13 cellular contexts compared by ENCODE assay signal in the genomic region with DNA sequence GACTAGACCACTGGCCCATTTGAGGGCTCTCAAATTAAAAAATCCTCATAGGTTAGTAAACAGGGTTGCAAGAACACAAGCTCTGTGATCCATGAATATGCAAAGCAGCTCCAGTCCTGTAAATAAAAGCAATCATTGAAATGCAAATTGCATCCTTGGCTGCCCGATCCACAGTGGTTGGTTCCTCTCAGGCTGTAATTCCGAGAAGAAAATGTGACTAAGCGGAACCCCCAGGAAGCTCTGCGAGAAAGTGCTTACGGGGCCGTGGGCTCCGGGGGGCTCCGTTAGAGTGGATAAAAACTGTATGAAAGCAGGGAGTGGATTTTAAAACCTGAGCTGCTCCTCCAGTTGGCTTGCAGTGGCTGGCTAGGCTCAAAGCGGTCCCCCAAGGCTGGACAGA. TPM values are rescaled to one million over a fixed set of nuclear protein-coding genes. Genes with fewer than 3 reads are reported as not detected.
DNase-seq lines count a peak whose midpoint lies in the region; ATAC-seq, FAIRE-seq and TF ChIP-seq lines count a peak whose summit lies in the region.
"Had no signal": no experiment of that assay in that cellular context is flagged by ENCODE, and none has a peak within 500 bp of the region (broad histone marks: within the 10 kb centered on the region; RNA-seq: fewer than 3 reads in every experiment).

No MANE protein-coding gene starts in this region.

- H3K4me2 ChIP-seq in parathyroid adenoma (ENCODE audit: low read length) (no peak overlapping the region), HepG2 (ENCODE audit: low read depth, low read length) (no peak overlapping the region)

- POLR2A ChIA-PET in WTC11 (lab: Charles Lee) = interaction anchor here (0.9 to 1.7 kb wide), 8 partner anchors 20 to 326 kb away, joined by 3 to 14 read pairs (median 4); a partner anchor contains a TSS
- POLR2A ChIA-PET in HepG2 (lab: Yijun Ruan, JAX) = no interaction called here

- H4K20me1 ChIP-seq in HepG2 (ENCODE audit: insufficient read depth, low read length) = no peaks in the 10 kb centered on the region; the same call in 1 of the 2 replicates

- no TSS peak for BruUV-seq in HepG2 (replicated peaks; lab: Mats Ljungman, UMichigan)

- peaks cover 64% of the 10 kb centered on the region for H3K4me1 Mint-ChIP-seq in WTC11

- TF ChIP-seq POLR2A in HepG2 (IDR thresholded peaks at IDR 0.05; ENCODE audit: insufficient read depth in 1 of 2, low read depth in 2 of 2, low read length in 2 of 2) = no peak

- no peak for FAIRE-seq in HepG2 (lab: Jason Lieb, UNC)
- FAIRE-seq: keratinocyte had no signal

- intact Hi-C loops in HepG2 (cut with micrococcal nuclease; ENCODE audit: unreplicated experiment) = loop anchor here (5.0 kb wide), 1 partner anchor 180 kb away; no protein-coding TSS in a partner anchor

- in situ Hi-C loops in GM13976 (cut with MboI; ENCODE audit: low sequenced_read_pairs, unreplicated experiment) = loop anchor here (10.0 kb wide), 1 partner anchor 297 kb away; no protein-coding TSS in a partner anchor
- in situ Hi-C loops in HepG2 (cut with HindIII; ENCODE audit: extremely low pct_ligation_motif_present, low pct_unique_long_range_greater_than_20kb) = no loop called here

- TF ChIP-seq CTCF in WTC11 (IDR thresholded peaks at IDR 0.05) (no peak), parathyroid adenoma (IDR thresholded peaks at IDR 0.05) (no peak), BE2C (IDR thresholded peaks at IDR 0.05; ENCODE audit: low read depth, low read length) (no peak), GM13976 (IDR thresholded peaks at IDR 0.05; ENCODE audit: borderline replicate concordance, control extremely low read depth, extremely low read depth, insufficient read depth, missing control alignments) (no peak), HepG2 (CRISPR knock-in tag; IDR thresholded peaks at IDR 0.05) (no peak)

- peaks cover 19% of the 10 kb centered on the region for H3K27me3 Mint-ChIP-seq in WTC11 (ENCODE audit: low read depth)

- ATAC-seq in WTC11 = peak; percentile 24
- ATAC-seq in HepG2 = no peak
- ATAC-seq: Panc1 had no signal

- H3K9ac ChIP-seq in parathyroid adenoma (no peak overlapping the region), HepG2 (ENCODE audit: insufficient read depth, low read depth, low read length) (no peak overlapping the region)

- peaks cover 14% of the 10 kb centered on the region for H3K4me1 ChIP-seq in iPS DF 6.9 (ENCODE audit: control insufficient read depth, insufficient read depth, low read length)
- peaks cover 1% of the 10 kb centered on the region for H3K4me1 ChIP-seq in parathyroid adenoma
- H3K4me1 ChIP-seq in BE2C = no peaks in the 10 kb centered on the region; the same call in 1 of the 2 replicates
- H3K4me1 ChIP-seq in HepG2 (ENCODE audit: insufficient read depth, low read length) = peaks cover 25% of the 10 kb centered on the region
- H3K4me1 ChIP-seq: prostate gland had no signal

- H3K79me2 ChIP-seq in parathyroid adenoma (peaks cover 49% of the 10 kb centered on the region), HepG2 (ENCODE audit: insufficient read depth, low read length) (no peaks in the 10 kb centered on the region)

- H3K9me3 Mint-ChIP-seq in WTC11 = no peaks in the 10 kb centered on the region

- H3K36me3 ChIP-seq in iPS DF 6.9 (ENCODE audit: control insufficient read depth, insufficient read depth, low read length) = 0 out of 2 replicates have a peak, but pooled peaks cover 6% of the 10 kb centered on the region
- no peaks in the 10 kb centered on the region for H3K36me3 ChIP-seq in parathyroid adenoma (ENCODE audit: control insufficient read depth, insufficient read depth, low read length)
- H3K36me3 ChIP-seq in BE2C = no peaks in the 10 kb centered on the region
- no peaks in the 10 kb centered on the region for H3K36me3 ChIP-seq in HepG2 (replicated peaks in 1 of 2; ENCODE audit: control insufficient read depth in 1 of 2, insufficient read depth in 2 of 2, low read length in 2 of 2)
- H3K36me3 ChIP-seq: prostate gland, tibial artery had no signal

- CTCF ChIA-PET in WTC11 (lab: Charles Lee) (interaction anchor here (0.7 to 1.8 kb wide), 15 partner anchors 14 to 501 kb away, joined by 3 to 9 read pairs (median 4); a partner anchor contains a TSS), HepG2 (lab: Yijun Ruan, JAX; ENCODE audit: low intra/inter-chr PET ratio, low total read pairs) (no interaction called here)

- DNase-seq in Ammon's horn (ENCODE audit: low spot score) = peak; percentile 85
- peak; percentile 48 for DNase-seq in WTC11 (ENCODE audit: low spot score)
- DNase-seq in iPS DF 6.9 (ENCODE audit: low read depth, low spot score) = no peak
- DNase-seq in NCI-H2029 (lab: John Stamatoyannopoulos, UW) = no peak
- DNase-seq in BE2C = no peak
- no peak for DNase-seq in GM13976 (ENCODE audit: low spot score)
- no peak for DNase-seq in HepG2 (ENCODE audit: low spot score)
- DNase-seq: activated CD8-positive, alpha-beta memory T cell treated with anti-CD3 and anti-CD28 coated beads, Interleukin-2, amount 50 U/mL, for 4 hours; tibial artery had no signal

- H2AFZ ChIP-seq in parathyroid adenoma (no peak overlapping the region), HepG2 (ENCODE audit: low read length) (no peak overlapping the region)

- H3K4me3 ChIP-seq in iPS DF 6.9 (ENCODE audit: low read length) (peak overlapping the region; percentile 21; the same call in 1 of the 2 replicates), parathyroid adenoma (ENCODE audit: low read depth, low read length) (no peak overlapping the region), BE2C (ENCODE audit: low read depth, low read length) (no peak overlapping the region), HepG2 (replicated peaks in 1 of 3; ENCODE audit: insufficient read depth in 1 of 3, low read depth in 2 of 3, low read length in 3 of 3) (no peak overlapping the region)

- no peak for TF ChIP-seq RAD21 in HepG2 (CRISPR knock-in tag; IDR thresholded peaks at IDR 0.05)

- H3K4me3 Mint-ChIP-seq in WTC11 = peak overlapping the region; percentile 81

- no CpG with 5 or more reads among the region's 9 CpGs for WGBS in iPS DF 6.9 (ENCODE audit: insufficient coverage, insufficient read length)
- 67% methylated on average over 9 of the region's 9 CpGs for WGBS in HepG2 (ENCODE audit: low lambda C conversion rate)

- TF ChIP-seq EP300 in HepG2 (IDR thresholded peaks at IDR 0.05; ENCODE audit: low read depth in 2 of 2, low read length in 2 of 2) (no peak), HepG2 (CRISPR knock-in tag; IDR thresholded peaks at IDR 0.05; ENCODE audit: borderline replicate concordance) (no peak)

- H3K27ac ChIP-seq in iPS DF 6.9 (ENCODE audit: low read length) (peak overlapping the region; percentile 11), parathyroid adenoma (peak overlapping the region; percentile 20), HepG2 (ENCODE audit: extremely low read length, insufficient read depth, low read length) (no peak overlapping the region)
- H3K27ac ChIP-seq: tibial artery had no signal

- H3K9me3 ChIP-seq in iPS DF 6.9 (ENCODE audit: control insufficient read depth, insufficient read depth, low read length) = no peaks in the 10 kb centered on the region
- H3K9me3 ChIP-seq in parathyroid adenoma (ENCODE audit: control insufficient read depth, low read length) = no peaks in the 10 kb centered on the region
- no peaks in the 10 kb centered on the region for H3K9me3 ChIP-seq in BE2C
- no peaks in the 10 kb centered on the region for H3K9me3 ChIP-seq in HepG2 (ENCODE audit: low read length)
- H3K9me3 ChIP-seq: prostate gland, tibial artery had no signal

- H3K27ac Mint-ChIP-seq in WTC11 = peak overlapping the region; percentile 97

- H3K27me3 ChIP-seq in iPS DF 6.9 (ENCODE audit: control insufficient read depth, insufficient read depth, low read length) = no peaks in the 10 kb centered on the region
- H3K27me3 ChIP-seq in parathyroid adenoma (ENCODE audit: control insufficient read depth, insufficient read depth, low read length) = no peaks in the 10 kb centered on the region
- peaks cover 8% of the 10 kb centered on the region for H3K27me3 ChIP-seq in BE2C
- H3K27me3 ChIP-seq in HepG2 (ENCODE audit: control insufficient read depth in 1 of 2, insufficient read depth in 2 of 2, low read length in 2 of 2) = peaks cover 11 to 36% of the 10 kb centered on the region in 2 experiments

- H3K36me3 Mint-ChIP-seq in WTC11 = peaks cover 17% of the 10 kb centered on the region

TF ChIP-seq in WTC11, 78 proteins besides CTCF, POLR2A, EP300 and RAD21 (continues in another document):
- TF ChIP-seq TEAD1 (CRISPR knock-in tag; IDR thresholded peaks at IDR 0.05) = peak; percentile 56; the same call in 1 of the 2 replicates

TF ChIP-seq in HepG2, 621 proteins besides CTCF, POLR2A, EP300 and RAD21:
- TF ChIP-seq FOXK1 (CRISPR knock-in tag; IDR thresholded peaks at IDR 0.05; ENCODE audit: borderline replicate concordance, low read depth) (no peak), CAMTA2 (CRISPR knock-in tag; IDR thresholded peaks at IDR 0.05; ENCODE audit: borderline replicate concordance) (no peak), HOXD1 (CRISPR knock-in tag; IDR thresholded peaks at IDR 0.05) (no peak), SRY (CRISPR knock-in tag; IDR thresholded peaks at IDR 0.05) (no peak), U2AF2 (IDR thresholded peaks at IDR 0.05; ENCODE audit: low read depth, low read length) (no peak)

RNA-seq across cellular contexts. Expression of a gene that starts 2.5 kb away (rescaled TPM):
- total RNA-seq in WTC11 (2021) (104 to 107 TPM (median 105 TPM) in 3 replicates), HepG2 (2016; rRNA removed; fragmentation: Illumina TruSeq; extraction: Trizol) (0.24 and 0.53 TPM in 2 replicates)
- 0.48 TPM for polyA plus RNA-seq in BE2C (2012; ENCODE audit: insufficient read depth, insufficient read length, low read depth)
- total RNA-seq in HepG2 (2016; cell fraction: cytosol; rRNA removed; fragmentation: Illumina TruSeq; extraction: Trizol; ENCODE audit: low read depth) = not detected in 2 replicates
- 0.16 and 0.37 TPM in 2 replicates for total RNA-seq in HepG2 (2016; cell fraction: insoluble cytoplasmic fraction; rRNA removed; fragmentation: Illumina TruSeq; extraction: Trizol)
- 0.10 and 0.15 TPM in 2 replicates for total RNA-seq in HepG2 (2016; cell fraction: membrane; rRNA removed; fragmentation: Illumina TruSeq; extraction: Trizol)
- total RNA-seq in HepG2 (2016; cell fraction: nucleus; rRNA removed; fragmentation: Illumina TruSeq; extraction: Trizol) = 0.19 and 0.25 TPM in 2 replicates
- 0.46 and 0.52 TPM in 2 replicates for polyA plus RNA-seq in HepG2 (2011; rRNA removed)
- 0.58 and 0.77 TPM in 2 replicates for polyA plus RNA-seq in HepG2 (2011; cell fraction: cytosol; rRNA removed)
- polyA plus RNA-seq in HepG2 (2011; cell fraction: nucleus; rRNA removed) = 0.24 and 0.72 TPM in 2 replicates
- polyA plus RNA-seq in HepG2 (2012) = 0.30 and 0.51 TPM in 2 replicates
- polyA plus RNA-seq in HepG2 (2016; cell fraction: cytosol; fragmentation: Illumina TruSeq; extraction: Trizol; ENCODE audit: low read depth) = 0.07 and 0.14 TPM in 2 replicates
- polyA plus RNA-seq in HepG2 (2016; cell fraction: insoluble cytoplasmic fraction; fragmentation: Illumina TruSeq; extraction: Trizol; ENCODE audit: low read depth) = 0.40 and 0.56 TPM in 2 replicates
- 0.20 and 0.35 TPM in 2 replicates for polyA plus RNA-seq in HepG2 (2016; cell fraction: membrane; fragmentation: Illumina TruSeq; extraction: Trizol; ENCODE audit: low read depth)
- 1.8 and 2.0 TPM in 2 replicates for polyA plus RNA-seq in HepG2 (2016; cell fraction: nucleus; fragmentation: Illumina TruSeq; extraction: Trizol; ENCODE audit: insufficient read depth, low read depth)
- polyA minus RNA-seq in HepG2 (2011; rRNA and poly(A)+ RNA removed; ENCODE audit: low replicate concordance) = 0.96 and 1.9 TPM in 2 replicates
- polyA minus RNA-seq in HepG2 (2011; cell fraction: cytosol; rRNA and poly(A)+ RNA removed) = 0.44 and 0.59 TPM in 2 replicates
- polyA minus RNA-seq in HepG2 (2011; cell fraction: nucleus; rRNA and poly(A)+ RNA removed) = 0.26 and 0.75 TPM in 2 replicates

Comparison
In these comparisons a context has a peak if more than half of its experiments do, and no peak if none do; other contexts are left out.
1. DNase-seq: peak in Ammon's horn (single experiment) and WTC11 (single experiment); none in iPS DF 6.9 (single experiment), NCI-H2029 (single experiment), BE2C (single experiment), GM13976 (single experiment) and HepG2 (single experiment).
2. RNA of a gene that starts 2.5 kb away (total RNA-seq): 104 to 107 TPM in WTC11; 0.10 to 0.53 TPM in HepG2; every median in the first group is over 10 times any median in the second.